ENCODE assay signal across 33 cellular contexts in the genomic region with DNA sequence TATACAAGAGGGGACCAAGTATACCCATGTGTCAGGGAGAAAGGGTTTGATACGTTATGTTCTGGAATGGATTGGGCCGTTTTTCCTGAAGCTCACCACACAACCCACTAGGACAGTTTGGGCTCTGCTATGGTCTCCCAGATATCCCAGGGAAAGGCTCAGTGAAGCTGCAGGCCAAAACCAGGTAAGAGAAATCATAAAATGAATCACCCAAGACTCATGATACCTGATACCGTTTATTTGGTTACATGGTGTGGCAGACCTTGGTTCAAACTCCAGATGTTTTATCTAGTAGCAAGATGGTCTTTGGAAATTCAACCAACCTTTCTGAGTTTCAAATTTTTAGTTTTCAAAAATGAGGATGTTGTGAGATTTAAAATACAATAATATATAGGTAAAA.
"Had no signal": no experiment of that assay in that cellular context is flagged by ENCODE, and none has a peak within 500 bp of the region (broad histone marks: within the 10 kb centered on the region; RNA-seq: fewer than 3 reads in every experiment).

No MANE protein-coding gene starts in this region.

- H3K27ac ChIP-seq: ascending aorta, brain microvascular endothelial cell, cardiac muscle cell, coronary artery, dorsolateral prefrontal cortex, gastrocnemius medialis, heart left ventricle had no signal

- H3K36me3 ChIP-seq: ascending aorta, brain microvascular endothelial cell, cardiac muscle cell, gastrocnemius medialis, heart left ventricle had no signal

- H3K36me3 Mint-ChIP-seq: activated CD4-positive, alpha-beta memory T cell treated with anti-CD3 and anti-CD28 coated beads for 36 hours; activated CD8-positive, alpha-beta memory T cell treated with anti-CD3 and anti-CD28 coated beads, Interleukin-2, amount 10 ng/mL, durations not matched to agents 7 days and 5 days; activated naive CD4-positive, alpha-beta T cell treated with anti-CD3 and anti-CD28 coated beads, Interleukin-2, amount 10 ng/mL, durations not matched to agents 7 days and 5 days; activated naive CD4-positive, alpha-beta T cell treated with anti-CD3 and anti-CD28 coated beads, Interleukin-2, amount 50 U/mL, for 72 hours; activated naive CD8-positive, alpha-beta T cell treated with anti-CD3 and anti-CD28 coated beads, Interleukin-2, amount 10 ng/mL, durations not matched to agents 7 days and 5 days had no signal

- H3K9me3 ChIP-seq: ascending aorta, gastrocnemius medialis, heart left ventricle had no signal

- H3K4me1 Mint-ChIP-seq: activated CD4-positive, alpha-beta T cell treated with anti-CD3 and anti-CD28 coated beads for 36 hours; activated CD4-positive, alpha-beta T cell treated with anti-CD3 and anti-CD28 coated beads, Interleukin-2, amount 10 ng/mL, durations not matched to agents 24 days and 14 days; activated CD8-positive, alpha-beta memory T cell treated with anti-CD3 and anti-CD28 coated beads, Interleukin-2, amount 10 ng/mL, durations not matched to agents 7 days and 5 days; activated naive CD4-positive, alpha-beta T cell treated with anti-CD3 and anti-CD28 coated beads, Interleukin-2, amount 10 ng/mL, durations not matched to agents 7 days and 5 days; activated naive CD8-positive, alpha-beta T cell treated with anti-CD3 and anti-CD28 coated beads, Interleukin-2, amount 10 ng/mL, durations not matched to agents 7 days and 5 days had no signal

- H3K4me3 ChIP-seq: ascending aorta, cardiac muscle cell, coronary artery, dorsolateral prefrontal cortex, gastrocnemius medialis, heart left ventricle had no signal

- H3K27ac Mint-ChIP-seq: activated CD4-positive, alpha-beta memory T cell treated with anti-CD3 and anti-CD28 coated beads for 36 hours; activated CD4-positive, alpha-beta T cell treated with anti-CD3 and anti-CD28 coated beads for 36 hours; activated CD4-positive, alpha-beta T cell treated with anti-CD3 and anti-CD28 coated beads, Interleukin-2, amount 10 ng/mL, durations not matched to agents 24 days and 14 days; activated CD8-positive, alpha-beta memory T cell treated with anti-CD3 and anti-CD28 coated beads, Interleukin-2, amount 10 ng/mL, durations not matched to agents 7 days and 5 days; activated CD8-positive, alpha-beta T cell treated with anti-CD3 and anti-CD28 coated beads, Interleukin-2, amount 10 ng/mL, durations not matched to agents 7 days and 5 days; activated naive CD4-positive, alpha-beta T cell treated with anti-CD3 and anti-CD28 coated beads, Interleukin-2, amount 10 ng/mL, durations not matched to agents 7 days and 5 days; activated naive CD4-positive, alpha-beta T cell treated with anti-CD3 and anti-CD28 coated beads, Interleukin-2, amount 50 U/mL, for 72 hours; activated naive CD8-positive, alpha-beta T cell treated with anti-CD3 and anti-CD28 coated beads, Interleukin-2, amount 10 ng/mL, durations not matched to agents 7 days and 5 days; activated T-helper 1 cell treated with anti-CD3 and anti-CD28 coated beads, Interleukin-12 subunit alpha, Interleukin-12 subunit beta, Interleukin-2, Interleukin-4 antibody, amounts not matched to agents 30 ng/mL and 10 ng/mL and 1 ng/mL, durations not matched to agents 14 hours and 24 hours and 36 hours; activated T-helper 2 cell treated with anti-CD3 and anti-CD28 coated beads, Interferon-gamma antibody, Interleukin-2, Interleukin-4, amounts not matched to agents 10 μg/mL and 5 μg/mL and 100 μg/mL, durations not matched to agents 14 hours and 24 hours and 36 hours; dendritic cell treated with granulocyte-macrophage colony-stimulating factor and Interleukin-4, amounts not matched to agents 40 ng/mL and 50 ng/mL, for 4 days; endodermal cell had no signal

- DNase-seq: activated CD4-positive, alpha-beta memory T cell treated with anti-CD3 and anti-CD28 coated beads for 36 hours; activated CD4-positive, alpha-beta T cell treated with anti-CD3 and anti-CD28 coated beads for 36 hours; activated CD4-positive, alpha-beta T cell treated with anti-CD3 and anti-CD28 coated beads, Interleukin-2, amount 10 ng/mL, durations not matched to agents 24 days and 14 days; activated CD4-positive, CD25-positive, alpha-beta regulatory T cell; activated CD4-positive, CD25-positive, alpha-beta regulatory T cell treated with anti-CD3 and anti-CD28 coated beads, Interleukin-2, amount 50 U/mL, for 72 hours; activated CD8-positive, alpha-beta memory T cell treated with anti-CD3 and anti-CD28 coated beads, Interleukin-2, amount 10 ng/mL, durations not matched to agents 7 days and 5 days; activated CD8-positive, alpha-beta memory T cell treated with anti-CD3 and anti-CD28 coated beads, Interleukin-2, amount 50 U/mL, for 4 hours; activated CD8-positive, alpha-beta T cell treated with anti-CD3 and anti-CD28 coated beads, Interleukin-2, amount 10 ng/mL, durations not matched to agents 7 days and 5 days; activated effector memory CD4-positive, alpha-beta T cell treated with anti-CD3 and anti-CD28 coated beads, Interleukin-2, amount 50 U/mL, for 16 hours; activated naive CD4-positive, alpha-beta T cell; activated naive CD4-positive, alpha-beta T cell treated with anti-CD3 and anti-CD28 coated beads, Interleukin-2, amount 10 ng/mL, durations not matched to agents 7 days and 5 days; activated naive CD8-positive, alpha-beta T cell treated with anti-CD3 and anti-CD28 coated beads, Interleukin-2, amount 10 ng/mL, durations not matched to agents 7 days and 5 days; activated T-cell treated with anti-CD3 and anti-CD28 coated beads, Interleukin-2, amount 50 U/mL, for 1 hour; activated T-cell treated with anti-CD3 and anti-CD28 coated beads, Interleukin-2, amount 50 U/mL, for 48 hours; central memory CD4-positive, alpha-beta T cell; cerebellar nuclear complex; dorsolateral prefrontal cortex; effector memory CD4-positive, alpha-beta T cell; endodermal cell; foreskin fibroblast; gastrocnemius medialis; glutamatergic neuron; heart left ventricle; T-helper 2 cell had no signal

- H3K27me3 ChIP-seq: ascending aorta, brain microvascular endothelial cell, cardiac muscle cell, gastrocnemius medialis, heart left ventricle had no signal

- H3K4me1 ChIP-seq: ascending aorta, heart left ventricle had no signal

- ATAC-seq: activated CD4-positive, alpha-beta T cell treated with anti-CD3 and anti-CD28 coated beads for 36 hours; activated CD8-positive, alpha-beta memory T cell treated with anti-CD3 and anti-CD28 coated beads, Interleukin-2, amount 10 ng/mL, durations not matched to agents 7 days and 5 days; activated CD8-positive, alpha-beta T cell treated with anti-CD3 and anti-CD28 coated beads, Interleukin-2, amount 10 ng/mL, durations not matched to agents 7 days and 5 days; activated naive CD4-positive, alpha-beta T cell treated with anti-CD3 and anti-CD28 coated beads, Interleukin-2, amount 50 U/mL, for 72 hours; esophagus mucosa; gastrocnemius medialis; heart left ventricle had no signal

- H3K9me3 Mint-ChIP-seq: activated CD4-positive, alpha-beta memory T cell treated with anti-CD3 and anti-CD28 coated beads for 36 hours; activated CD4-positive, alpha-beta T cell treated with anti-CD3 and anti-CD28 coated beads, Interleukin-2, amount 10 ng/mL, durations not matched to agents 24 days and 14 days; activated naive CD4-positive, alpha-beta T cell treated with anti-CD3 and anti-CD28 coated beads, Interleukin-2, amount 10 ng/mL, durations not matched to agents 7 days and 5 days; activated naive CD4-positive, alpha-beta T cell treated with anti-CD3 and anti-CD28 coated beads, Interleukin-2, amount 50 U/mL, for 72 hours; activated naive CD8-positive, alpha-beta T cell treated with anti-CD3 and anti-CD28 coated beads, Interleukin-2, amount 10 ng/mL, durations not matched to agents 7 days and 5 days; activated T-helper 1 cell treated with anti-CD3 and anti-CD28 coated beads, Interleukin-12 subunit alpha, Interleukin-12 subunit beta, Interleukin-2, Interleukin-4 antibody, amounts not matched to agents 30 ng/mL and 10 ng/mL and 1 ng/mL, durations not matched to agents 14 hours and 24 hours and 36 hours; activated T-helper 2 cell treated with anti-CD3 and anti-CD28 coated beads, Interferon-gamma antibody, Interleukin-2, Interleukin-4, amounts not matched to agents 10 μg/mL and 5 μg/mL and 100 μg/mL, durations not matched to agents 14 hours and 24 hours and 36 hours; dendritic cell treated with granulocyte-macrophage colony-stimulating factor and Interleukin-4, amounts not matched to agents 40 ng/mL and 50 ng/mL, for 4 days; endodermal cell had no signal

- H3K4me3 Mint-ChIP-seq: activated CD4-positive, alpha-beta memory T cell treated with anti-CD3 and anti-CD28 coated beads for 36 hours; activated CD4-positive, alpha-beta T cell treated with anti-CD3 and anti-CD28 coated beads for 36 hours; activated CD4-positive, alpha-beta T cell treated with anti-CD3 and anti-CD28 coated beads, Interleukin-2, amount 10 ng/mL, durations not matched to agents 24 days and 14 days; activated CD8-positive, alpha-beta memory T cell treated with anti-CD3 and anti-CD28 coated beads, Interleukin-2, amount 10 ng/mL, durations not matched to agents 7 days and 5 days; activated CD8-positive, alpha-beta T cell treated with anti-CD3 and anti-CD28 coated beads, Interleukin-2, amount 10 ng/mL, durations not matched to agents 7 days and 5 days; activated naive CD4-positive, alpha-beta T cell treated with anti-CD3 and anti-CD28 coated beads, Interleukin-2, amount 10 ng/mL, durations not matched to agents 7 days and 5 days; activated naive CD8-positive, alpha-beta T cell treated with anti-CD3 and anti-CD28 coated beads, Interleukin-2, amount 10 ng/mL, durations not matched to agents 7 days and 5 days; activated T-helper 1 cell treated with anti-CD3 and anti-CD28 coated beads, Interleukin-12 subunit alpha, Interleukin-12 subunit beta, Interleukin-2, Interleukin-4 antibody, amounts not matched to agents 30 ng/mL and 10 ng/mL and 1 ng/mL, durations not matched to agents 14 hours and 24 hours and 36 hours; dendritic cell treated with granulocyte-macrophage colony-stimulating factor and Interleukin-4, amounts not matched to agents 40 ng/mL and 50 ng/mL, for 4 days; endodermal cell had no signal
